1 cellular context compared by ENCODE assay signal in genomic region chr1:185663771-185664296, GRCh38.
TF ChIP-seq lines count a peak whose summit lies in the region.

No MANE protein-coding gene starts in this region.

TF ChIP-seq in SK-N-SH, 30 proteins besides CTCF, POLR2A, EP300 and RAD21 (continued from another document):
- TF ChIP-seq EZH2phosphoT487 (IDR thresholded peaks at IDR 0.05; ENCODE audit: borderline replicate concordance, low read depth) (no peak), ELF1 (IDR thresholded peaks at IDR 0.05) (no peak), RXRA (IDR thresholded peaks at IDR 0.05; ENCODE audit: borderline replicate concordance, low read depth) (no peak), TEAD4 (IDR thresholded peaks at IDR 0.05; ENCODE audit: borderline replicate concordance, insufficient read depth) (no peak), SIN3A (IDR thresholded peaks at IDR 0.05; ENCODE audit: borderline replicate concordance, low read depth, low read length) (no peak)
